25 cellular contexts compared by ENCODE assay signal in genomic region chr3:42814246-42814645, GRCh38. TPM values are rescaled to one million over a fixed set of nuclear protein-coding genes. Genes with fewer than 3 reads are reported as not detected.
"Had no signal": no experiment of that assay in that cellular context is flagged by ENCODE, and none has a peak within 500 bp of the region (broad histone marks: within the 10 kb centered on the region; RNA-seq: fewer than 3 reads in every experiment).

No MANE protein-coding gene starts in this region.

- H3K27ac Mint-ChIP-seq: activated CD4-positive, alpha-beta memory T cell treated with anti-CD3 and anti-CD28 coated beads, Interleukin-2, amount 10 ng/mL, durations not matched to agents 7 days and 5 days; activated CD4-positive, alpha-beta T cell treated with anti-CD3 and anti-CD28 coated beads for 36 hours; activated naive CD4-positive, alpha-beta T cell treated with anti-CD3 and anti-CD28 coated beads for 36 hours; activated naive CD8-positive, alpha-beta T cell; activated T-helper 17 cell treated with anti-CD3 and anti-CD28 coated beads, Interleukin-2, amount 50 U/mL, for 72 hours; IgD-negative memory B cell had no signal

- DNase-seq: activated CD4-positive, alpha-beta memory T cell treated with anti-CD3 and anti-CD28 coated beads, Interleukin-2, amount 10 ng/mL, durations not matched to agents 7 days and 5 days; activated CD4-positive, alpha-beta T cell treated with anti-CD3 and anti-CD28 coated beads for 36 hours; activated CD4-positive, alpha-beta T cell treated with anti-CD3 and anti-CD28 coated beads, Interleukin-2, amount 50 U/mL, for 1 hour; activated CD4-positive, CD25-positive, alpha-beta regulatory T cell; activated gamma-delta T cell; activated naive CD4-positive, alpha-beta T cell treated with anti-CD3 and anti-CD28 coated beads for 36 hours; activated T-cell treated with anti-CD3 and anti-CD28 coated beads for 4 hours; activated T-cell treated with anti-CD3 and anti-CD28 coated beads, Interleukin-2, amount 50 U/mL, for 48 hours; amygdala; cerebellar nuclear complex; NCI-H1092; NCI-H1694; NCI-H2029; NCI-H2107; NCI-H446; NCI-H524 treated with DMSO at 0.1 percent for 48 hours; NCI-H82; OCI-M1; SK-N-SH; T-helper 1 cell had no signal

- H3K9me3 Mint-ChIP-seq: activated CD4-positive, alpha-beta memory T cell treated with anti-CD3 and anti-CD28 coated beads, Interleukin-2, amount 10 ng/mL, durations not matched to agents 7 days and 5 days; activated naive CD4-positive, alpha-beta T cell treated with anti-CD3 and anti-CD28 coated beads for 36 hours; activated T-helper 17 cell treated with anti-CD3 and anti-CD28 coated beads, Interleukin-2, amount 50 U/mL, for 72 hours; brain; IgD-negative memory B cell had no signal

- H3K9me3 ChIP-seq: SK-N-SH had no signal

- H3K4me1 Mint-ChIP-seq: activated CD4-positive, alpha-beta memory T cell treated with anti-CD3 and anti-CD28 coated beads, Interleukin-2, amount 10 ng/mL, durations not matched to agents 7 days and 5 days; activated CD4-positive, alpha-beta T cell treated with anti-CD3 and anti-CD28 coated beads for 36 hours; activated T-helper 17 cell treated with anti-CD3 and anti-CD28 coated beads, Interleukin-2, amount 50 U/mL, for 72 hours; IgD-negative memory B cell had no signal

- H3K4me3 Mint-ChIP-seq: activated CD4-positive, alpha-beta memory T cell treated with anti-CD3 and anti-CD28 coated beads, Interleukin-2, amount 10 ng/mL, durations not matched to agents 7 days and 5 days; activated CD4-positive, alpha-beta T cell treated with anti-CD3 and anti-CD28 coated beads for 36 hours; activated naive CD4-positive, alpha-beta T cell treated with anti-CD3 and anti-CD28 coated beads for 36 hours; activated naive CD8-positive, alpha-beta T cell; activated T-helper 17 cell treated with anti-CD3 and anti-CD28 coated beads, Interleukin-2, amount 50 U/mL, for 72 hours; brain; IgD-negative memory B cell had no signal

- H3K4me2 ChIP-seq: KMS-11, SK-N-SH had no signal

- H3K27me3 Mint-ChIP-seq: activated naive CD8-positive, alpha-beta T cell; activated T-helper 17 cell treated with anti-CD3 and anti-CD28 coated beads, Interleukin-2, amount 50 U/mL, for 72 hours had no signal

- H3K9me2 ChIP-seq: SK-N-SH had no signal

- H3K27ac ChIP-seq: KMS-11 had no signal

- H3K36me3 Mint-ChIP-seq: activated naive CD8-positive, alpha-beta T cell; brain; IgD-negative memory B cell had no signal

RNA-seq across cellular contexts. Expression of gene ACKR2, which starts 5.0 kb away (rescaled TPM):
- polyA plus RNA-seq: IgD-negative memory B cell had no signal
